11 cellular contexts compared by ENCODE assay signal in the genomic region with DNA sequence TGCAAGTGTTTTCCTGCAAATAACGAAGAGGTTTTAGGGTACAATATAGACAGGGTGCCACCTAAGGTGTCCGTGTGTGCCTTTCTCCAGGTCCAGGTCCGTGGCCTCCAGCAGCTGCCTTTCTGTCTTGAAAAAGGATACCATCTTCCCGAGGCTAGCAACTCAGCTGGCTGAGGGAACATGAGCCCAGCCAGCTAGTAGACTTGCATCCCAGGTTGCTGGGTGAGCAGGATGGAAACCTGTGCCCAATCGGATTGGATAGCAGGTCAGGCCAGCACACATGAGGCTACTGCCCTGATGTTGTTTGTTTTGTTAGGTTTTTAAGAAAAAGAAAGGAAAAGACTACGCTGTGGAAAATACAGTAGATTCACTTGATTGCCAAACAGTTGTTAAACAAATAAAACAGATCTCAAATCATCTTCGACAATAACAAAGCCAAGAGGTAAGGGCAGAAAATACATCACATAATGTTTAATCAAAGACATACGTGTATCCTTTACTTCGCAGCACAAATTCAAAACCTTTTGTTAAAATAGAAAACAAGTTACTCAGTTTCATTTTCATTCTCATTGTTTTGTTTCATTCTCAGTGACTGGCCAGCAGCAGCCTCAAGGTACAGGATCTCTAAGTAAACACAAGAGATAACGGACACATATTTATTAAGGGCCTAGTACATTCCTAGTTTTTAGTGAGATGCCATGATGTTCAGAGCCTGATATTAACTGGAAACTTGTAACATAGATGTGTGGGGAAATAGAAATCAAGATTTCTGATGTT.
DNase-seq lines count a peak whose midpoint lies in the region; ATAC-seq, FAIRE-seq and TF ChIP-seq lines count a peak whose summit lies in the region.
"Had no signal": no experiment of that assay in that cellular context is flagged by ENCODE, and none has a peak within 500 bp of the region (broad histone marks: within the 10 kb centered on the region; RNA-seq: fewer than 3 reads in every experiment).

No MANE protein-coding gene starts in this region.

- H3K9me3 Mint-ChIP-seq in astrocyte (ENCODE audit: unreplicated experiment) (no peaks in the 10 kb centered on the region), natural killer cell (no peaks in the 10 kb centered on the region), MCF 10A (ENCODE audit: unreplicated experiment) (no peaks in the 10 kb centered on the region)

- H2AFZ ChIP-seq in astrocyte (ENCODE audit: low read depth, low read length) = peak overlapping the region; percentile 40

- H3K4me1 Mint-ChIP-seq in astrocyte (ENCODE audit: low read depth, unreplicated experiment) (peaks cover 6% of the 10 kb centered on the region), natural killer cell (peaks cover 10 to 14% of the 10 kb centered on the region in 2 donors), MCF 10A (ENCODE audit: insufficient read depth, unreplicated experiment) (no peaks in the 10 kb centered on the region)

- intact Hi-C loops in natural killer cell (cut with micrococcal nuclease) (no loop called here), MCF 10A (cut with micrococcal nuclease) (no loop called here), head of caudate nucleus (cut with DNase I) (no loop called here)

- peak overlapping the region; percentile 62 for H3K4me2 ChIP-seq in astrocyte (ENCODE audit: low read length)

- no peaks in the 10 kb centered on the region for H3K36me3 Mint-ChIP-seq in astrocyte (ENCODE audit: low read depth, unreplicated experiment)
- no peaks in the 10 kb centered on the region for H3K36me3 Mint-ChIP-seq in natural killer cell
- H3K36me3 Mint-ChIP-seq in MCF 10A (ENCODE audit: insufficient read depth, unreplicated experiment) = no peaks in the 10 kb centered on the region

- H3K27me3 ChIP-seq in astrocyte (ENCODE audit: insufficient read depth, low read length) = no peaks in the 10 kb centered on the region

- peaks cover 2% of the 10 kb centered on the region for H3K4me1 ChIP-seq in astrocyte (ENCODE audit: insufficient read depth, low read length)

- no peaks in the 10 kb centered on the region for H3K36me3 ChIP-seq in astrocyte (ENCODE audit: insufficient read depth, low read length)

- TF ChIP-seq POLR2A in GM12891 (IDR thresholded peaks at IDR 0.05; ENCODE audit: low read depth, low read length) = no peak

- FAIRE-seq in GM12891 (lab: Jason Lieb, UNC) (peak; percentile 13), astrocyte (lab: Jason Lieb, UNC) (no peak)

- ATAC-seq in natural killer cell (no peak), HG03045 (IDR thresholded peaks at IDR 0.05; ENCODE audit: unreplicated experiment) (no peak)

- H3K27ac ChIP-seq in astrocyte (ENCODE audit: low read depth, low read length) = no peak overlapping the region
- H3K27ac ChIP-seq: HL-60, RWPE1 had no signal

- H3K27me3 Mint-ChIP-seq in astrocyte (ENCODE audit: low read depth, unreplicated experiment) (no peaks in the 10 kb centered on the region), natural killer cell (ENCODE audit: low read depth in 2 of 2) (peaks cover 31 to 56% of the 10 kb centered on the region in 2 donors), MCF 10A (ENCODE audit: insufficient read depth, unreplicated experiment) (no peaks in the 10 kb centered on the region)

- no peak overlapping the region for H3K9ac ChIP-seq in astrocyte (ENCODE audit: low read length)

- H3K79me2 ChIP-seq in astrocyte (ENCODE audit: insufficient read depth, low read length) = no peaks in the 10 kb centered on the region

- H4K20me1 ChIP-seq in astrocyte (ENCODE audit: insufficient read depth, low read length) = no peaks in the 10 kb centered on the region

- CTCF ChIA-PET in HEK293T (lab: Yijun Ruan, JAX) (no interaction called here), MCF 10A (lab: Yijun Ruan, JAX) (interaction anchor here (0.7 kb wide), 1 partner anchor 1441 kb away, joined by 3 read pairs; no protein-coding TSS in a partner anchor)

- POLR2A ChIA-PET in HEK293T (lab: Yijun Ruan, JAX) (no interaction called here), MCF 10A (lab: Yijun Ruan, JAX) (no interaction called here)

- BruUV-seq in MCF 10A (replicated peaks; lab: Mats Ljungman, UMichigan) = no TSS peak

- DNase-seq in GM12891 (ENCODE audit: insufficient read length, low spot score) (no peak), HEK293T (ENCODE audit: extremely low spot score) (peak; percentile 41), astrocyte (ENCODE audit: low read depth) (no peak), natural killer cell (no peak), MCF 10A (ENCODE audit: unreplicated experiment) (no peak), 8988T (no peak), head of caudate nucleus (no peak)
- DNase-seq: activated gamma-delta T cell treated with Interleukin-2 at 50 U/mL for 16 hours had no signal

- no peak overlapping the region for H3K4me3 ChIP-seq in astrocyte (ENCODE audit: insufficient read depth, low read depth, low read length)

- no peaks in the 10 kb centered on the region for H3K9me3 ChIP-seq in astrocyte (ENCODE audit: insufficient read depth, low read depth, low read length)

- TF ChIP-seq CTCF in astrocyte (IDR thresholded peaks at IDR 0.05; ENCODE audit: insufficient read depth, low read depth, low read length) (no peak), natural killer cell (IDR thresholded peaks at IDR 0.05) (no peak), MCF 10A (IDR thresholded peaks at IDR 0.05; ENCODE audit: unreplicated experiment) (no peak)

- no peak overlapping the region for H3K4me3 Mint-ChIP-seq in astrocyte (ENCODE audit: unreplicated experiment)
- peak overlapping the region; percentile 26 for H3K4me3 Mint-ChIP-seq in natural killer cell
- H3K4me3 Mint-ChIP-seq in MCF 10A (ENCODE audit: unreplicated experiment) = no peak overlapping the region

- no peak overlapping the region for H3K27ac Mint-ChIP-seq in astrocyte (ENCODE audit: unreplicated experiment)
- H3K27ac Mint-ChIP-seq in natural killer cell = peak overlapping the region in 1 of 2 donors; percentile 29
- H3K27ac Mint-ChIP-seq in MCF 10A (ENCODE audit: low read depth, unreplicated experiment) = no peak overlapping the region

TF ChIP-seq in GM12891, 5 proteins besides CTCF, POLR2A, EP300 and RAD21:
- no peak for TF ChIP-seq POU2F2 (IDR thresholded peaks at IDR 0.05; ENCODE audit: low read depth, low read length)
- no peak for TF ChIP-seq TAF1 (IDR thresholded peaks at IDR 0.05; ENCODE audit: low read depth, low read length)
- no peak for TF ChIP-seq SPI1 (IDR thresholded peaks at IDR 0.05; ENCODE audit: low read depth, low read length)
- TF ChIP-seq PAX5 (IDR thresholded peaks at IDR 0.05; ENCODE audit: insufficient read depth, low read length, severe bottlenecking) = no peak
- no peak for TF ChIP-seq POLR2AphosphoS5 (IDR thresholded peaks at IDR 0.05; ENCODE audit: low read depth, low read length)

TF ChIP-seq in HEK293T, 16 proteins besides CTCF, POLR2A, EP300 and RAD21:
- TF ChIP-seq FOXA1 (IDR thresholded peaks at IDR 0.05) (no peak), LEF1 (IDR thresholded peaks at IDR 0.05; ENCODE audit: borderline replicate concordance) (no peak), SP1 (IDR thresholded peaks at IDR 0.05) (no peak), HDGF (IDR thresholded peaks at IDR 0.05; ENCODE audit: borderline replicate concordance) (no peak), L3MBTL2 (conservative IDR thresholded peaks at IDR 0.05) (no peak), ELF4 (IDR thresholded peaks at IDR 0.05) (no peak), BHLHE40 (IDR thresholded peaks at IDR 0.05; ENCODE audit: borderline replicate concordance) (no peak), FOXM1 (IDR thresholded peaks at IDR 0.05; ENCODE audit: borderline replicate concordance) (no peak), ZNF384 (IDR thresholded peaks at IDR 0.05) (no peak), ARNT (IDR thresholded peaks at IDR 0.05) (no peak), NFRKB (IDR thresholded peaks at IDR 0.05) (no peak)
TF ChIP-seq in HEK293T: peak in this region for 0.
